8 cellular contexts compared by ENCODE assay signal in genomic region chr17:76102944-76103273, GRCh38. TPM values are rescaled to one million over a fixed set of nuclear protein-coding genes. Genes with fewer than 3 reads are reported as not detected.
A peak's percentile ranks its signal among the peaks of the same experiment; 100 is the strongest.
DNase-seq lines count a peak whose midpoint lies in the region; ATAC-seq and TF ChIP-seq lines count a peak whose summit lies in the region.

No MANE protein-coding gene starts in this region.

- H3K4me2 ChIP-seq in Karpas-422 (ENCODE audit: low read depth, low read length, poor library complexity, severe bottlenecking), result peak overlapping the region; percentile 96
- H3K4me2 ChIP-seq in neural cell (ENCODE audit: low read length), result peak overlapping the region; percentile 100

- H4K20me1 ChIP-seq in Karpas-422 (ENCODE audit: insufficient read depth, low read depth, low read length) (peaks cover 3% of the 10 kb centered on the region; the same call in 1 of the 2 replicates), neural cell (ENCODE audit: insufficient read depth) (no peaks in the 10 kb centered on the region)

- H3K4me1 ChIP-seq in CD4-positive, CD25-positive, alpha-beta regulatory T cell (ENCODE audit: control insufficient read depth, insufficient read depth, low read length, poor library complexity, severe bottlenecking), result peaks cover 24% of the 10 kb centered on the region
- H3K4me1 ChIP-seq in Karpas-422 (ENCODE audit: low read length) (peaks cover 18% of the 10 kb centered on the region), duodenal mucosa (ENCODE audit: control insufficient read depth in 1 of 2, insufficient read depth in 2 of 2, low read length in 2 of 2) (peaks cover 15 to 16% of the 10 kb centered on the region in 2 donors)

- H3K9ac ChIP-seq in Karpas-422 (ENCODE audit: low read length) (peak overlapping the region; percentile 88), duodenal mucosa (ENCODE audit: low read depth in 1 of 2, low read length in 2 of 2) (peak overlapping the region; percentile 80 to 87), neural cell (ENCODE audit: low read length) (peak overlapping the region; percentile 94)

- H3K4me3 ChIP-seq in CD4-positive, CD25-positive, alpha-beta regulatory T cell (ENCODE audit: low read depth, low read length), result peak overlapping the region; percentile 85
- H3K4me3 ChIP-seq in Karpas-422 (ENCODE audit: low read length), result peak overlapping the region; percentile 89
- H3K4me3 ChIP-seq in duodenal mucosa (ENCODE audit: low read depth in 1 of 2, low read length in 2 of 2), result peak overlapping the region; percentile 79 to 91
- peak overlapping the region; percentile 89 for H3K4me3 ChIP-seq in neural cell (ENCODE audit: low read length)

- peaks cover 25% of the 10 kb centered on the region for H3K36me3 ChIP-seq in CD4-positive, CD25-positive, alpha-beta regulatory T cell (ENCODE audit: control insufficient read depth, insufficient read depth, low read length)
- H3K36me3 ChIP-seq in Karpas-422 (ENCODE audit: insufficient read depth, low read length), result peaks cover 12% of the 10 kb centered on the region
- H3K36me3 ChIP-seq in duodenal mucosa (ENCODE audit: control insufficient read depth in 1 of 2, insufficient read depth in 2 of 2, low read length in 2 of 2), result peaks cover 11 to 25% of the 10 kb centered on the region in 2 donors
- peaks cover 5% of the 10 kb centered on the region for H3K36me3 ChIP-seq in neural cell (ENCODE audit: insufficient read depth, low read length)

- H3K27ac ChIP-seq in CD4-positive, CD25-positive, alpha-beta regulatory T cell (ENCODE audit: insufficient read depth, low read length, poor library complexity, severe bottlenecking), result peak overlapping the region; percentile 82
- H3K27ac ChIP-seq in Karpas-422 (ENCODE audit: low read length), result no peak overlapping the region
- H3K27ac ChIP-seq in duodenal mucosa (ENCODE audit: low read depth, low read length), result no peak overlapping the region
- peak overlapping the region; percentile 97 for H3K27ac ChIP-seq in neural cell (ENCODE audit: low read length)

- peaks cover 3% of the 10 kb centered on the region for H3F3A ChIP-seq in neural cell (ENCODE audit: insufficient read depth, low read length, poor library complexity, severe bottlenecking)

- peaks cover 10 to 37% (median 19%) of the 10 kb centered on the region in 4 donors for H3K4me1 Mint-ChIP-seq in CD4-positive, CD25-positive, alpha-beta regulatory T cell

- peaks cover 17% of the 10 kb centered on the region for H3K79me2 ChIP-seq in Karpas-422 (ENCODE audit: low read length)
- H3K79me2 ChIP-seq in neural cell (replicated peaks; ENCODE audit: insufficient read depth, low read length), result peaks cover 18% of the 10 kb centered on the region

- no peak for DNase-seq in CD4-positive, CD25-positive, alpha-beta regulatory T cell
- DNase-seq in Karpas-422, result no peak
- no peak for DNase-seq in hypothalamus (lab: John Stamatoyannopoulos, UW)
- no peak for DNase-seq in LoVo (ENCODE audit: low spot score)
- DNase-seq in putamen (ENCODE audit: low spot score), result no peak

- no peaks in the 10 kb centered on the region for H3K9me3 Mint-ChIP-seq in CD4-positive, CD25-positive, alpha-beta regulatory T cell

- H3K4me3 Mint-ChIP-seq in CD4-positive, CD25-positive, alpha-beta regulatory T cell, result peak overlapping the region; percentile 93 to 98 (median 97)

- H3K9me2 ChIP-seq in Karpas-422 (replicated peaks; ENCODE audit: insufficient read depth, low read length), result no peaks in the 10 kb centered on the region
- no peaks in the 10 kb centered on the region for H3K9me2 ChIP-seq in neural cell (ENCODE audit: insufficient read depth, low read length)

- peaks cover 17% of the 10 kb centered on the region for H3K36me3 Mint-ChIP-seq in CD4-positive, CD25-positive, alpha-beta regulatory T cell

- TF ChIP-seq EP300 in neural cell (conservative IDR thresholded peaks at IDR 0.05; ENCODE audit: poor library complexity, severe bottlenecking), result no peak

- H3K27me3 Mint-ChIP-seq in CD4-positive, CD25-positive, alpha-beta regulatory T cell, result no peaks in the 10 kb centered on the region

- peak overlapping the region; percentile 98 to 99 (median 99) for H3K27ac Mint-ChIP-seq in CD4-positive, CD25-positive, alpha-beta regulatory T cell

- TF ChIP-seq CTCF in neural cell (IDR thresholded peaks at IDR 0.05; ENCODE audit: poor library complexity, severe bottlenecking), result no peak

- H3K27me3 ChIP-seq in CD4-positive, CD25-positive, alpha-beta regulatory T cell (ENCODE audit: control insufficient read depth, insufficient read depth, low read length), result no peaks in the 10 kb centered on the region
- no peaks in the 10 kb centered on the region for H3K27me3 ChIP-seq in Karpas-422 (ENCODE audit: low read length)
- H3K27me3 ChIP-seq in duodenal mucosa (ENCODE audit: control insufficient read depth in 1 of 2, insufficient read depth in 2 of 2, low read length in 2 of 2), result no peaks in the 10 kb centered on the region
- H3K27me3 ChIP-seq in neural cell (ENCODE audit: insufficient read depth, low read depth, low read length), result no peaks in the 10 kb centered on the region

- no peak for TF ChIP-seq RAD21 in neural cell (conservative IDR thresholded peaks at IDR 0.05)

- H2AFZ ChIP-seq in Karpas-422 (ENCODE audit: low read length) (peak overlapping the region; percentile 70; the same call in 1 of the 2 replicates), neural cell (ENCODE audit: low read depth, low read length) (peak overlapping the region; percentile 85)

- peak in 1 of 2 donors; percentile 2 for ATAC-seq in CD4-positive, CD25-positive, alpha-beta regulatory T cell (ENCODE audit: low read depth in 2 of 2)
- ATAC-seq in HG03196 (IDR thresholded peaks at IDR 0.05; ENCODE audit: unreplicated experiment), result no peak

- no peaks in the 10 kb centered on the region for H3K9me3 ChIP-seq in CD4-positive, CD25-positive, alpha-beta regulatory T cell (ENCODE audit: control insufficient read depth in 2 of 2, low read length in 2 of 2)
- no peaks in the 10 kb centered on the region for H3K9me3 ChIP-seq in Karpas-422 (ENCODE audit: low read length)
- no peaks in the 10 kb centered on the region for H3K9me3 ChIP-seq in duodenal mucosa (ENCODE audit: control insufficient read depth in 1 of 2, low read length in 2 of 2)
- H3K9me3 ChIP-seq in neural cell (ENCODE audit: low read length), result no peaks in the 10 kb centered on the region

TF ChIP-seq in neural cell, 6 proteins besides CTCF, POLR2A, EP300 and RAD21 (continues in another document):
- TF ChIP-seq, protein P1, sequence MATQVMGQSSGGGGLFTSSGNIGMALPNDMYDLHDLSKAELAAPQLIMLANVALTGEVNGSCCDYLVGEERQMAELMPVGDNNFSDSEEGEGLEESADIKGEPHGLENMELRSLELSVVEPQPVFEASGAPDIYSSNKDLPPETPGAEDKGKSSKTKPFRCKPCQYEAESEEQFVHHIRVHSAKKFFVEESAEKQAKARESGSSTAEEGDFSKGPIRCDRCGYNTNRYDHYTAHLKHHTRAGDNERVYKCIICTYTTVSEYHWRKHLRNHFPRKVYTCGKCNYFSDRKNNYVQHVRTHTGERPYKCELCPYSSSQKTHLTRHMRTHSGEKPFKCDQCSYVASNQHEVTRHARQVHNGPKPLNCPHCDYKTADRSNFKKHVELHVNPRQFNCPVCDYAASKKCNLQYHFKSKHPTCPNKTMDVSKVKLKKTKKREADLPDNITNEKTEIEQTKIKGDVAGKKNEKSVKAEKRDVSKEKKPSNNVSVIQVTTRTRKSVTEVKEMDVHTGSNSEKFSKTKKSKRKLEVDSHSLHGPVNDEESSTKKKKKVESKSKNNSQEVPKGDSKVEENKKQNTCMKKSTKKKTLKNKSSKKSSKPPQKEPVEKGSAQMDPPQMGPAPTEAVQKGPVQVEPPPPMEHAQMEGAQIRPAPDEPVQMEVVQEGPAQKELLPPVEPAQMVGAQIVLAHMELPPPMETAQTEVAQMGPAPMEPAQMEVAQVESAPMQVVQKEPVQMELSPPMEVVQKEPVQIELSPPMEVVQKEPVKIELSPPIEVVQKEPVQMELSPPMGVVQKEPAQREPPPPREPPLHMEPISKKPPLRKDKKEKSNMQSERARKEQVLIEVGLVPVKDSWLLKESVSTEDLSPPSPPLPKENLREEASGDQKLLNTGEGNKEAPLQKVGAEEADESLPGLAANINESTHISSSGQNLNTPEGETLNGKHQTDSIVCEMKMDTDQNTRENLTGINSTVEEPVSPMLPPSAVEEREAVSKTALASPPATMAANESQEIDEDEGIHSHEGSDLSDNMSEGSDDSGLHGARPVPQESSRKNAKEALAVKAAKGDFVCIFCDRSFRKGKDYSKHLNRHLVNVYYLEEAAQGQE (IDR thresholded peaks at IDR 0.05; ENCODE audit: borderline replicate concordance), result no peak
- TF ChIP-seq MXI1 (conservative IDR thresholded peaks at IDR 0.05; ENCODE audit: poor library complexity, severe bottlenecking), result no peak
- TF ChIP-seq TAF1 (IDR thresholded peaks at IDR 0.05; ENCODE audit: low read depth), result no peak
- TF ChIP-seq EZH2 (IDR thresholded peaks at IDR 0.05; ENCODE audit: borderline replicate concordance, insufficient read depth, low read length, poor library complexity, severe bottlenecking), result no peak

RNA-seq across cellular contexts. Expression of gene EXOC7, which starts 0.7 kb away (rescaled TPM):
- 105 TPM for total RNA-seq in CD4-positive, CD25-positive, alpha-beta regulatory T cell
- polyA plus RNA-seq in CD4-positive, CD25-positive, alpha-beta regulatory T cell, result 10 to 100 TPM; 41.3 to 47.6 (median 45.0) TPM
- total RNA-seq in Karpas-422 (2014; rRNA removed; shearing (Covaris generic); ENCODE audit: low replicate concordance), result 55.4 and 69.0 TPM in 2 replicates
- polyA plus RNA-seq in neural cell, result 146 and 180 TPM in 2 replicates
- 158 and 159 TPM in 2 replicates for polyA minus RNA-seq in neural cell

RNA-seq across cellular contexts. Expression of gene ZACN, which starts 23.9 kb away (rescaled TPM):
- 0.42 TPM for total RNA-seq in CD4-positive, CD25-positive, alpha-beta regulatory T cell
- polyA plus RNA-seq in CD4-positive, CD25-positive, alpha-beta regulatory T cell, result 1 to 10 TPM in 1 of 4 donors, under 1 TPM in 3; 0.24 to 2.0 (median 0.62) TPM
- total RNA-seq in Karpas-422 (2014; rRNA removed; shearing (Covaris generic); ENCODE audit: low replicate concordance), result not detected in 2 replicates
- 0.10 TPM in 1 of 2 replicates, not detected in the other for polyA plus RNA-seq in neural cell
- polyA minus RNA-seq in neural cell, result not detected in 2 replicates

RNA-seq across cellular contexts. Expression of gene GALR2, which starts 28.3 kb away (rescaled TPM):
- 0.86 TPM for total RNA-seq in CD4-positive, CD25-positive, alpha-beta regulatory T cell
- under 1 TPM in 2 of 4 donors, not detected in 2; 0.41 to 0.62 TPM for polyA plus RNA-seq in CD4-positive, CD25-positive, alpha-beta regulatory T cell
- total RNA-seq in Karpas-422 (2014; rRNA removed; shearing (Covaris generic); ENCODE audit: low replicate concordance), result not detected in 2 replicates
- not detected in 2 replicates for polyA plus RNA-seq in neural cell
- not detected in 2 replicates for polyA minus RNA-seq in neural cell

RNA-seq across cellular contexts. Expression of gene SRP68, which starts 30.6 kb away (rescaled TPM):
- total RNA-seq in CD4-positive, CD25-positive, alpha-beta regulatory T cell, result 68.8 TPM
- polyA plus RNA-seq in CD4-positive, CD25-positive, alpha-beta regulatory T cell, result 10 to 100 TPM; 71.6 to 81.0 (median 74.5) TPM
- 12.0 and 18.4 TPM in 2 replicates for total RNA-seq in Karpas-422 (2014; rRNA removed; shearing (Covaris generic); ENCODE audit: low replicate concordance)
- polyA plus RNA-seq in neural cell, result 22.3 and 26.3 TPM in 2 replicates
- 27.3 and 30.0 TPM in 2 replicates for polyA minus RNA-seq in neural cell

RNA-seq across cellular contexts. Expression of gene FOXJ1, which starts 38.1 kb away (rescaled TPM):
- 1.0 TPM for total RNA-seq in CD4-positive, CD25-positive, alpha-beta regulatory T cell
- polyA plus RNA-seq in CD4-positive, CD25-positive, alpha-beta regulatory T cell, result under 1 TPM in 2 of 4 donors, not detected in 2; 0.14 to 0.24 TPM
- total RNA-seq in Karpas-422 (2014; rRNA removed; shearing (Covaris generic); ENCODE audit: low replicate concordance), result not detected in 2 replicates
- 0.56 and 0.84 TPM in 2 replicates for polyA plus RNA-seq in neural cell
- polyA minus RNA-seq in neural cell, result 0.49 and 1.2 TPM in 2 replicates

Comparison
In these comparisons a context has a peak if more than half of its experiments do, and no peak if none do; other contexts are left out.
1. H3K27ac ChIP-seq: peak in CD4-positive, CD25-positive, alpha-beta regulatory T cell (single experiment) and neural cell (single experiment); none in Karpas-422 (single experiment) and duodenal mucosa (single experiment).
2. Peak in every context shown above with its lines, with median percentiles within 50 percentile points of each other: H3K4me3 ChIP-seq and H3K9ac ChIP-seq.